ENCODE assay signal across 8 cellular contexts in the genomic region with DNA sequence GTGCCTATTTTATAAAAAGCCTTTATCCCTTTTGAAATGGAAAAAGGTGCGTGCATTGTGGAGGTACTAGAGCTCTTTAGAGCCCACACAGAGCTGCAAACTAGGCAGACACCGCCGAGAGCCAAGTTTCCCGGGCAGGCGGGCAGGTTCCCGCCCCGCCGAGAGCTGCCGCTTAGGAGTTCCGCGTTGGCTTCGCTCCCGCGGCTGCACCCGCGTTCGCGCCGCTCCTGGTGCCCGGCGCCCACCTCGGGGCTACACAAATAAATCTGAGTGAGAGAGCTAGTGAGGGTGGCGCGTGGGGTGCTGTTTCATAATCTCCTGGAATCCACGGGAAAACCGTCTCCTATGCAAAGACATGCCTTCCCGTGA.
DNase-seq lines count a peak whose midpoint lies in the region; TF ChIP-seq lines count a peak whose summit lies in the region.

No MANE protein-coding gene starts in this region.

- H3K36me3 ChIP-seq in neutrophil, result no peaks in the 10 kb centered on the region

- peaks cover 67% of the 10 kb centered on the region for H3K27me3 Mint-ChIP-seq in T-helper 2 cell treated with Interferon-gamma antibody and Interleukin-4, amounts not matched to agents 5 μg/mL and 100 μg/mL, for 36 hours (ENCODE audit: low read depth)

- H3K27ac Mint-ChIP-seq in T-helper 2 cell treated with Interferon-gamma antibody and Interleukin-4, amounts not matched to agents 5 μg/mL and 100 μg/mL, for 36 hours, result no peak overlapping the region

- H3K9me3 Mint-ChIP-seq in T-helper 2 cell treated with Interferon-gamma antibody and Interleukin-4, amounts not matched to agents 5 μg/mL and 100 μg/mL, for 36 hours, result no peaks in the 10 kb centered on the region

- peaks cover 67% of the 10 kb centered on the region for H3K27me3 ChIP-seq in neutrophil

- H3K4me3 Mint-ChIP-seq in T-helper 2 cell treated with Interferon-gamma antibody and Interleukin-4, amounts not matched to agents 5 μg/mL and 100 μg/mL, for 36 hours, result peak overlapping the region; percentile 82

- no peaks in the 10 kb centered on the region for H3K9me3 ChIP-seq in neutrophil

- H3K4me1 Mint-ChIP-seq in T-helper 2 cell treated with Interferon-gamma antibody and Interleukin-4, amounts not matched to agents 5 μg/mL and 100 μg/mL, for 36 hours (ENCODE audit: low read depth), result peaks cover 10% of the 10 kb centered on the region

- H3K4me1 ChIP-seq in neutrophil (ENCODE audit: control insufficient read depth in 1 of 2, insufficient read depth in 1 of 2, low read depth in 1 of 2, low read length in 1 of 2), result peaks cover 4 to 16% of the 10 kb centered on the region in 2 experiments

- no peak for DNase-seq in T-helper 2 cell treated with Interferon-gamma antibody and Interleukin-4, amounts not matched to agents 5 μg/mL and 100 μg/mL, for 36 hours (ENCODE audit: low spot score)
- DNase-seq in T-helper 2 cell (no peak), SW480 (ENCODE audit: low spot score) (peak; percentile 20), fibroblast of mammary gland (ENCODE audit: low read depth) (no peak), NCI-H446 treated with DMSO at 0.1 percent for 48 hours (lab: John Stamatoyannopoulos, UW) (no peak), DMS153 treated with DMSO at 0.1 percent for 48 hours (lab: John Stamatoyannopoulos, UW; ENCODE audit: unreplicated experiment) (no peak), T-helper 1 cell (no peak)

- H3K27ac ChIP-seq in neutrophil, result no peak overlapping the region

- H3K4me3 ChIP-seq in fibroblast of mammary gland (ENCODE audit: control insufficient read depth, low read depth, low read length) (peak overlapping the region; percentile 89), neutrophil (ENCODE audit: low read depth in 1 of 2, low read length in 1 of 2) (peak overlapping the region; percentile 7 to 22)

- no peaks in the 10 kb centered on the region for H3K36me3 Mint-ChIP-seq in T-helper 2 cell treated with Interferon-gamma antibody and Interleukin-4, amounts not matched to agents 5 μg/mL and 100 μg/mL, for 36 hours (ENCODE audit: low read depth)

- TF ChIP-seq CTCF in fibroblast of mammary gland (conservative IDR thresholded peaks at IDR 0.05; ENCODE audit: control insufficient read depth, insufficient read depth, low read depth, low read length) (no peak), neutrophil (IDR thresholded peaks at IDR 0.05) (no peak)
